Comparison of ENCODE assay signal across 9 cellular contexts in the genomic region with DNA sequence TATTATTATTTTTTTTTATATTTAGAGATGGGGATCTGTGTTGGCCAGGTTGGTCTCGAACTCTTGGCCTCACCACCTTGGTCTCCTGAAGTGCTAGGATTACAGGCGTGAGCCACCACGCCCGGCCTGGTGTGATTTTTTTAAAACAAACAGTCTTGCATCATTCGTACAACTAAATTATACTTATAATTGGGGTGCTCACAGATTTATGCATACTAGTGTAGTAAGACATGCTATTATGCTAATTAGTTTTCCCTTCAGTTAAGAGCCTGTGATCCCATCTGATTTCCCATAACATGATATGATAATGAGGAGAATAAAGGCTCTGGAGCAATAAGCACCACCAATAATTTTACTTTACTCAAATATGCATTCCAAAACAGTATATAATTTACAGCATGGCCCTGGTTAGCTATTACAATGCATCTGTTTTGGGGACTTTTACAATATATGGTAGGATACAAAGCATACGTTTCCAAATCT. TPM values are rescaled to one million over a fixed set of nuclear protein-coding genes. Genes with fewer than 3 reads are reported as not detected.
DNase-seq lines count a peak whose midpoint lies in the region; ATAC-seq and TF ChIP-seq lines count a peak whose summit lies in the region.
"Had no signal": no experiment of that assay in that cellular context is flagged by ENCODE, and none has a peak within 500 bp of the region (broad histone marks: within the 10 kb centered on the region; RNA-seq: fewer than 3 reads in every experiment).

No MANE protein-coding gene starts in this region.

- H3K36me3 ChIP-seq in RWPE2 (ENCODE audit: low read depth): peaks cover 2% of the 10 kb centered on the region; the same call in 1 of the 2 replicates
- no peaks in the 10 kb centered on the region for H3K36me3 ChIP-seq in spleen

- peaks cover 3% of the 10 kb centered on the region for H3K27me3 Mint-ChIP-seq in activated naive CD4-positive, alpha-beta T cell treated with anti-CD3 and anti-CD28 coated beads, Interleukin-2, amount 10 ng/mL, durations not matched to agents 7 days and 5 days
- H3K27me3 Mint-ChIP-seq in activated CD8-positive, alpha-beta T cell treated with anti-CD3 and anti-CD28 coated beads for 36 hours: no peaks in the 10 kb centered on the region
- H3K27me3 Mint-ChIP-seq: activated CD8-positive, alpha-beta memory T cell treated with anti-CD3 and anti-CD28 coated beads, Interleukin-2, amount 10 ng/mL, durations not matched to agents 7 days and 5 days had no signal

- WGBS in right cardiac atrium: 58% methylated on average over 6 of the region's 6 CpGs
- 50 to 68% (median 54%) methylated on average over 6 of the region's 6 CpGs for WGBS in spleen, 5 donors

- H3K4me1 Mint-ChIP-seq in activated naive CD4-positive, alpha-beta T cell treated with anti-CD3 and anti-CD28 coated beads, Interleukin-2, amount 10 ng/mL, durations not matched to agents 7 days and 5 days: peaks cover 16% of the 10 kb centered on the region
- H3K4me1 Mint-ChIP-seq in activated CD8-positive, alpha-beta T cell treated with anti-CD3 and anti-CD28 coated beads for 36 hours (ENCODE audit: low read depth): peaks cover 28% of the 10 kb centered on the region

- TF ChIP-seq CTCF in GM12865 (IDR thresholded peaks at IDR 0.05; ENCODE audit: insufficient read depth, low read depth, low read length, missing control alignments) (no peak), RWPE2 (IDR thresholded peaks at IDR 0.05; ENCODE audit: poor library complexity, severe bottlenecking) (no peak), spleen (IDR thresholded peaks at IDR 0.05 in 8 of 11, conservative IDR thresholded peaks at IDR 0.05 in 3 of 11) (no peak)
- TF ChIP-seq CTCF in activated CD8-positive, alpha-beta T cell treated with anti-CD3 and anti-CD28 coated beads for 36 hours (IDR thresholded peaks at IDR 0.05): no peak

- peak overlapping the region; percentile 84 for H3K27ac ChIP-seq in RWPE2 (ENCODE audit: poor library complexity, severe bottlenecking)
- no peak overlapping the region for H3K27ac ChIP-seq in right cardiac atrium (ENCODE audit: low read length)
- H3K27ac ChIP-seq in spleen: peak overlapping the region; percentile 83 to 99 (median 98)

- DNase-seq in GM12865 (ENCODE audit: low read depth): no peak
- DNase-seq in RWPE2 (ENCODE audit: low spot score): no peak
- no peak for DNase-seq in right cardiac atrium
- DNase-seq in spleen: no peak
- no peak for DNase-seq in activated naive CD4-positive, alpha-beta T cell treated with anti-CD3 and anti-CD28 coated beads, Interleukin-2, amount 10 ng/mL, durations not matched to agents 7 days and 5 days
- DNase-seq in HuH-7.5 (ENCODE audit: low spot score): no peak
- no peak for DNase-seq in activated CD8-positive, alpha-beta T cell treated with anti-CD3 and anti-CD28 coated beads for 36 hours
- DNase-seq: activated CD8-positive, alpha-beta memory T cell treated with anti-CD3 and anti-CD28 coated beads, Interleukin-2, amount 10 ng/mL, durations not matched to agents 7 days and 5 days had no signal

- no peak overlapping the region for H3K4me3 Mint-ChIP-seq in activated naive CD4-positive, alpha-beta T cell treated with anti-CD3 and anti-CD28 coated beads, Interleukin-2, amount 10 ng/mL, durations not matched to agents 7 days and 5 days
- no peak overlapping the region for H3K4me3 Mint-ChIP-seq in activated CD8-positive, alpha-beta T cell treated with anti-CD3 and anti-CD28 coated beads for 36 hours
- H3K4me3 Mint-ChIP-seq: activated CD8-positive, alpha-beta memory T cell treated with anti-CD3 and anti-CD28 coated beads, Interleukin-2, amount 10 ng/mL, durations not matched to agents 7 days and 5 days had no signal

- H3K27me3 ChIP-seq in RWPE2 (ENCODE audit: insufficient read depth, poor library complexity, severe bottlenecking): no peaks in the 10 kb centered on the region
- H3K27me3 ChIP-seq in right cardiac atrium (ENCODE audit: control insufficient read depth, insufficient read depth): no peaks in the 10 kb centered on the region
- H3K27me3 ChIP-seq in spleen (replicated peaks in 1 of 7): no peaks in the 10 kb centered on the region

- intact Hi-C loops in right cardiac atrium (cut with DNase I) (loop anchor here in 3 of 4 donors (5.0 to 10.0 kb wide), 4 partner anchors 56 to 143 kb away; a partner anchor contains a TSS), spleen (cut with DNase I; ENCODE audit: low total_unique reads) (no loop called here)
- intact Hi-C loops in activated CD8-positive, alpha-beta T cell treated with anti-CD3 and anti-CD28 coated beads for 36 hours (cut with micrococcal nuclease): loop anchor here (1.0 kb wide), 1 partner anchor 141 kb away; a partner anchor contains a TSS

- peak overlapping the region; percentile 91 for H3K4me3 ChIP-seq in GM12865 (ENCODE audit: low read depth, low read length)
- peak overlapping the region; percentile 95 for H3K4me3 ChIP-seq in RWPE2 (ENCODE audit: severe bottlenecking)
- peak overlapping the region; percentile 71 for H3K4me3 ChIP-seq in right cardiac atrium (ENCODE audit: low read length)
- H3K4me3 ChIP-seq in spleen: peak overlapping the region in 7 of 8 donors; percentile 82 to 100 (median 92)

- H3K9me3 ChIP-seq in RWPE2 (ENCODE audit: severe bottlenecking) (no peaks in the 10 kb centered on the region), right cardiac atrium (ENCODE audit: control insufficient read depth, low read length) (no peaks in the 10 kb centered on the region), spleen (no peaks in the 10 kb centered on the region)

- ATAC-seq in RWPE2 (ENCODE audit: low read depth): no peak
- no peak for ATAC-seq in right cardiac atrium
- ATAC-seq in HG03039 (IDR thresholded peaks at IDR 0.05; ENCODE audit: unreplicated experiment): no peak
- ATAC-seq in activated CD8-positive, alpha-beta T cell treated with anti-CD3 and anti-CD28 coated beads for 36 hours: no peak
- ATAC-seq: activated CD8-positive, alpha-beta memory T cell treated with anti-CD3 and anti-CD28 coated beads, Interleukin-2, amount 10 ng/mL, durations not matched to agents 7 days and 5 days had no signal

- POLR2A ChIA-PET in activated CD8-positive, alpha-beta T cell treated with anti-CD3 and anti-CD28 coated beads for 36 hours (lab: Charles Lee): interaction anchor here (1.0 to 3.5 kb wide), 6 partner anchors 26 to 497 kb away, joined by 3 to 18 read pairs (median 4); a partner anchor contains a TSS

- CTCF ChIA-PET in activated naive CD4-positive, alpha-beta T cell treated with anti-CD3 and anti-CD28 coated beads, Interleukin-2, amount 10 ng/mL, durations not matched to agents 7 days and 5 days (lab: Charles Lee): interaction anchor here (0.8 to 4.0 kb wide), 6 partner anchors 15 to 194 kb away, joined by 3 to 24 read pairs (median 3); a partner anchor contains a TSS
- CTCF ChIA-PET in activated CD8-positive, alpha-beta T cell treated with anti-CD3 and anti-CD28 coated beads for 36 hours (lab: Charles Lee): interaction anchor here (1.3 to 4.5 kb wide), 4 partner anchors 10 to 228 kb away, joined by 4 to 32 read pairs (median 6); a partner anchor contains a TSS

- no peaks in the 10 kb centered on the region for H3K36me3 Mint-ChIP-seq in activated naive CD4-positive, alpha-beta T cell treated with anti-CD3 and anti-CD28 coated beads, Interleukin-2, amount 10 ng/mL, durations not matched to agents 7 days and 5 days
- H3K36me3 Mint-ChIP-seq in activated CD8-positive, alpha-beta T cell treated with anti-CD3 and anti-CD28 coated beads for 36 hours (ENCODE audit: low read depth): no peaks in the 10 kb centered on the region

- no peak for TF ChIP-seq POLR2A in spleen (IDR thresholded peaks at IDR 0.05)

- no peak overlapping the region for H3K27ac Mint-ChIP-seq in activated naive CD4-positive, alpha-beta T cell treated with anti-CD3 and anti-CD28 coated beads, Interleukin-2, amount 10 ng/mL, durations not matched to agents 7 days and 5 days
- H3K27ac Mint-ChIP-seq in activated CD8-positive, alpha-beta T cell treated with anti-CD3 and anti-CD28 coated beads for 36 hours: no peak overlapping the region
- H3K27ac Mint-ChIP-seq: activated CD8-positive, alpha-beta memory T cell treated with anti-CD3 and anti-CD28 coated beads, Interleukin-2, amount 10 ng/mL, durations not matched to agents 7 days and 5 days had no signal

- peaks cover 5% of the 10 kb centered on the region for H3K4me1 ChIP-seq in RWPE2 (ENCODE audit: insufficient read depth, poor library complexity, severe bottlenecking)
- H3K4me1 ChIP-seq in right cardiac atrium (ENCODE audit: control insufficient read depth, insufficient read depth, low read length): peaks cover 6% of the 10 kb centered on the region
- H3K4me1 ChIP-seq in spleen: peaks cover 15 to 80% (median 53%) of the 10 kb centered on the region in 6 donors

- H3K9me3 Mint-ChIP-seq in activated naive CD4-positive, alpha-beta T cell treated with anti-CD3 and anti-CD28 coated beads, Interleukin-2, amount 10 ng/mL, durations not matched to agents 7 days and 5 days: no peaks in the 10 kb centered on the region
- H3K9me3 Mint-ChIP-seq in activated CD8-positive, alpha-beta T cell treated with anti-CD3 and anti-CD28 coated beads for 36 hours: no peaks in the 10 kb centered on the region

RNA-seq across cellular contexts. Expression of a gene that starts 1.9 kb away (rescaled TPM):
- total RNA-seq in right cardiac atrium: 10 to 100 TPM; 44.6 to 67.1 (median 51.9) TPM
- polyA plus RNA-seq in right cardiac atrium: 22.0 TPM
- total RNA-seq in spleen: 10 to 100 TPM; 27.5 to 54.2 (median 44.5) TPM
- 10 to 100 TPM in 1 of 3 donors, 1 to 10 TPM in 2; 9.2 to 12.5 (median 9.6) TPM for polyA plus RNA-seq in spleen
- 10 to 100 TPM; 15.0 to 15.2 TPM for total RNA-seq in activated CD8-positive, alpha-beta T cell treated with anti-CD3 and anti-CD28 coated beads for 36 hours

RNA-seq across cellular contexts. Expression of a gene that starts 35.3 kb away (rescaled TPM):
- total RNA-seq in right cardiac atrium (100 to 1,000 TPM; 730 to 882 (median 787) TPM), spleen (1,000 to 10,000 TPM; 1,033 to 2,189 (median 1,131) TPM)
- polyA plus RNA-seq in right cardiac atrium (1,117 TPM), spleen (1,000 to 10,000 TPM; 3,993 to 4,934 (median 4,074) TPM)
- 1,000 to 10,000 TPM; 2,208 to 2,269 TPM for total RNA-seq in activated CD8-positive, alpha-beta T cell treated with anti-CD3 and anti-CD28 coated beads for 36 hours
